10 cellular contexts compared by ENCODE assay signal in genomic region chr9:114388764-114389375, GRCh38. TPM values are rescaled to one million over a fixed set of nuclear protein-coding genes. Genes with fewer than 3 reads are reported as not detected.
DNase-seq lines count a peak whose midpoint lies in the region; ATAC-seq and TF ChIP-seq lines count a peak whose summit lies in the region.
"Had no signal": no experiment of that assay in that cellular context is flagged by ENCODE, and none has a peak within 500 bp of the region (broad histone marks: within the 10 kb centered on the region; RNA-seq: fewer than 3 reads in every experiment).

No MANE protein-coding gene starts in this region.

- no peak overlapping the region for H3K4me3 ChIP-seq in cardiac muscle cell
- H3K4me3 ChIP-seq in adipocyte (ENCODE audit: low read length): peak overlapping the region; percentile 93
- peak overlapping the region in 1 of 2 donors; percentile 88 for H3K4me3 ChIP-seq in muscle layer of duodenum (ENCODE audit: low read depth in 1 of 2, low read length in 2 of 2)
- H3K4me3 ChIP-seq in upper lobe of right lung: peak overlapping the region; percentile 69

- H3K27me3 ChIP-seq in cardiac muscle cell (no peaks in the 10 kb centered on the region), adipocyte (replicated peaks; ENCODE audit: control insufficient read depth, insufficient read depth, low read length) (no peaks in the 10 kb centered on the region), muscle layer of duodenum (ENCODE audit: low read depth, low read length) (no peaks in the 10 kb centered on the region), upper lobe of right lung (no peaks in the 10 kb centered on the region)

- no peaks in the 10 kb centered on the region for H3K36me3 ChIP-seq in cardiac muscle cell
- peaks cover 6% of the 10 kb centered on the region for H3K36me3 ChIP-seq in adipocyte (ENCODE audit: control insufficient read depth, insufficient read depth, low read length, severe bottlenecking)
- H3K36me3 ChIP-seq in muscle layer of duodenum (ENCODE audit: control insufficient read depth in 1 of 2, insufficient read depth in 2 of 2, low read length in 2 of 2): no peaks in the 10 kb centered on the region
- H3K36me3 ChIP-seq in upper lobe of right lung: no peaks in the 10 kb centered on the region

- H3K9me3 ChIP-seq in cardiac muscle cell (ENCODE audit: low read depth) (no peaks in the 10 kb centered on the region), adipocyte (ENCODE audit: control insufficient read depth, low read length) (no peaks in the 10 kb centered on the region), muscle layer of duodenum (ENCODE audit: control insufficient read depth in 1 of 2, low read length in 2 of 2) (no peaks in the 10 kb centered on the region), upper lobe of right lung (no peaks in the 10 kb centered on the region)

- H3K4me1 ChIP-seq in cardiac muscle cell (ENCODE audit: low read depth): peaks cover 36% of the 10 kb centered on the region
- peaks cover 86% of the 10 kb centered on the region for H3K4me1 ChIP-seq in adipocyte (ENCODE audit: control insufficient read depth, insufficient read depth, low read length)
- H3K4me1 ChIP-seq in muscle layer of duodenum (ENCODE audit: control insufficient read depth in 1 of 2, insufficient read depth in 2 of 2, low read length in 2 of 2): peaks cover 29 to 59% of the 10 kb centered on the region in 2 donors
- H3K4me1 ChIP-seq in upper lobe of right lung: peaks cover 75% of the 10 kb centered on the region

- ATAC-seq in Right ventricle myocardium superior (ENCODE audit: poor library complexity) (no peak), upper lobe of right lung (no peak)

- TF ChIP-seq CTCF in cardiac muscle cell (IDR thresholded peaks at IDR 0.05; ENCODE audit: low read depth, low read length) (no peak), upper lobe of right lung (IDR thresholded peaks at IDR 0.05) (no peak)

- intact Hi-C loops in Right ventricle myocardium superior (cut with DNase I): no loop called here
- intact Hi-C loops in upper lobe of right lung (cut with DNase I): no loop called here

- H3K27ac ChIP-seq in cardiac muscle cell (peak overlapping the region; percentile 70), muscle layer of duodenum (ENCODE audit: low read length) (peak overlapping the region; percentile 93), upper lobe of right lung (peak overlapping the region; percentile 96)

- DNase-seq in cardiac muscle cell (ENCODE audit: low read depth in 1 of 2, low spot score in 1 of 2) (no peak), Right ventricle myocardium superior (no peak), adipocyte (ENCODE audit: low read depth) (no peak), upper lobe of right lung (no peak), GM19238 (ENCODE audit: insufficient read length, low spot score) (no peak), mesenteric fat pad (ENCODE audit: low spot score) (no peak), NCI-H1048 (lab: John Stamatoyannopoulos, UW) (no peak)
- DNase-seq: activated CD4-positive, alpha-beta T cell treated with anti-CD3 and anti-CD28 coated beads, Interleukin-2, amount 50 U/mL, for 4 hours had no signal

- peak overlapping the region; percentile 94 for H3K9ac ChIP-seq in adipocyte (ENCODE audit: low read length)

RNA-seq across cellular contexts. Expression of gene AKNA, which starts 1.1 kb away (rescaled TPM):
- total RNA-seq in cardiac muscle cell (20.6 and 25.2 TPM in 2 replicates), Right ventricle myocardium superior (4.6 TPM), upper lobe of right lung (54.7 TPM), mesenteric fat pad (44.9 TPM)
- 5.7 and 10.1 TPM in 2 replicates for polyA plus RNA-seq in cardiac muscle cell

RNA-seq across cellular contexts. Expression of gene ORM2, which starts 59.2 kb away (rescaled TPM):
- total RNA-seq in cardiac muscle cell (not detected in 2 replicates), Right ventricle myocardium superior (not detected), upper lobe of right lung (3.9 TPM), mesenteric fat pad (not detected)
- polyA plus RNA-seq in cardiac muscle cell: not detected in 2 replicates
- total RNA-seq: lung microvascular endothelial cell had no signal
